19 cellular contexts compared by ENCODE assay signal in genomic region chr17:74104921-74105320, GRCh38.
"Had no signal": no experiment of that assay in that cellular context is flagged by ENCODE, and none has a peak within 500 bp of the region (broad histone marks: within the 10 kb centered on the region; RNA-seq: fewer than 3 reads in every experiment).

No MANE protein-coding gene starts in this region.

- H2AFZ ChIP-seq: parathyroid adenoma had no signal

- H3K27ac ChIP-seq: esophagus squamous epithelium, gastroesophageal sphincter, left ventricle myocardium inferior, lower lobe of right lung, parathyroid adenoma, psoas muscle, right lobe of liver, uterus had no signal

- FAIRE-seq: keratinocyte had no signal

- H3K4me3 ChIP-seq: esophagus squamous epithelium, gastroesophageal sphincter, left ventricle myocardium inferior, lower lobe of right lung, psoas muscle, right lobe of liver, uterus had no signal

- H3K27me3 ChIP-seq: uterus had no signal

- H3K9ac ChIP-seq: parathyroid adenoma had no signal

- DNase-seq: esophagus squamous epithelium; foreskin fibroblast; glutamatergic neuron; immature natural killer cell; left ventricle myocardium inferior; lower lobe of right lung; midbrain; naive B cell; psoas muscle; retina; right lobe of liver; stimulated activated CD4-positive, alpha-beta T cell treated with anti-CD3 and anti-CD28 coated beads, Interleukin-2, amount 100 ng/mL, for 24 hours; stimulated activated CD4-positive, alpha-beta T cell treated with anti-CD3 and anti-CD28 coated beads, Interleukin-4, amount 100 ng/mL, for 4 hours; stimulated activated naive CD4-positive, alpha-beta T cell treated with Interleukin-2 at 50 U/mL for 16 hours; trophoblast cell; uterus had no signal

- H3K4me1 ChIP-seq: esophagus squamous epithelium, gastroesophageal sphincter, left ventricle myocardium inferior, lower lobe of right lung, parathyroid adenoma, psoas muscle, right lobe of liver, uterus had no signal

- H3K36me3 ChIP-seq: esophagus squamous epithelium, gastroesophageal sphincter, left ventricle myocardium inferior, lower lobe of right lung, right lobe of liver, uterus had no signal

- H3K9me3 ChIP-seq: esophagus squamous epithelium, gastroesophageal sphincter, left ventricle myocardium inferior, lower lobe of right lung, psoas muscle, right lobe of liver, uterus had no signal
